Comparison of ENCODE assay signal across 2 cellular contexts in the genomic region with DNA sequence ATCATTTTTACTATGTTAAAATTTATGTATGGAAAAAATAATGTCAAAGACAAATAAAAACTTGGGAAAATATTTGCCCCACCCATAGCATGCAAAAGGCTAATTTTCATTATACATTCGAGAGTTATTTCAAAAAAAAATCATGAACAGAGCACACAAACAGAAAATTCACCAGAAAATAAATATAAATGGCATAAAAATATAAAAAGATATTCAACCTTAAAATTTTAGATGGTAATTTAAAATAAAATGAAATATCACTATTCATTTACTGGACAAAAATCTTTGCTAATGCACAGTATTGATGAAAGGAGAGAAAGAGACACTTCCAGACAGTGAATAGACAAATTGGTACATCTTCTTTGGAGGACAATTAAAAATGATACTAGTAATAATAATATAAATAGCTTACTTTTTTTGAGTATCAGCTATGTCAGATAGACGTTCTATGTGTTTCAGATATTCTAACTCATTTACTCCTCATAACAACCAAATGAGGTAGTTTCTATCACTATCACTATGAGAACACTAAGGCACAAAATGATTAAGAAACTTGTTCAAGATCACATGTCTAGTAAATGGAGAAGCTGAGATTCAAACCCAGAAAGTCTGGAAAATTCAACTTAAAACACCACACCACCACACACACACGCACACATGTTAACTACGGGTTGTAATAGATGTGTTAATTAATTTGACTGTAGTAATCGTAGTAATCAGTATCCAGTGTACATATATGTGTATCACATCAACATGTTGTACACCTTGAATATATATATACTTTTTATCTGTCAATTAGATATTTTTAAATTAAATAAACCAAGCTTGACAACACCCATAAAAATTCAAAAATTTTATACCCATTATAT.
TF ChIP-seq lines count a peak whose summit lies in the region.

No MANE protein-coding gene starts in this region.

TF ChIP-seq in SK-N-SH, 30 proteins besides CTCF, POLR2A, EP300 and RAD21:
- no peak for TF ChIP-seq SIN3A (IDR thresholded peaks at IDR 0.05; ENCODE audit: borderline replicate concordance, low read depth, low read length)
- TF ChIP-seq, protein P1, sequence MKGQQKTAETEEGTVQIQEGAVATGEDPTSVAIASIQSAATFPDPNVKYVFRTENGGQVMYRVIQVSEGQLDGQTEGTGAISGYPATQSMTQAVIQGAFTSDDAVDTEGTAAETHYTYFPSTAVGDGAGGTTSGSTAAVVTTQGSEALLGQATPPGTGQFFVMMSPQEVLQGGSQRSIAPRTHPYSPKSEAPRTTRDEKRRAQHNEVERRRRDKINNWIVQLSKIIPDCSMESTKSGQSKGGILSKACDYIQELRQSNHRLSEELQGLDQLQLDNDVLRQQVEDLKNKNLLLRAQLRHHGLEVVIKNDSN (IDR thresholded peaks at IDR 0.05; ENCODE audit: borderline replicate concordance, low read depth) = no peak
- TF ChIP-seq, protein P2, sequence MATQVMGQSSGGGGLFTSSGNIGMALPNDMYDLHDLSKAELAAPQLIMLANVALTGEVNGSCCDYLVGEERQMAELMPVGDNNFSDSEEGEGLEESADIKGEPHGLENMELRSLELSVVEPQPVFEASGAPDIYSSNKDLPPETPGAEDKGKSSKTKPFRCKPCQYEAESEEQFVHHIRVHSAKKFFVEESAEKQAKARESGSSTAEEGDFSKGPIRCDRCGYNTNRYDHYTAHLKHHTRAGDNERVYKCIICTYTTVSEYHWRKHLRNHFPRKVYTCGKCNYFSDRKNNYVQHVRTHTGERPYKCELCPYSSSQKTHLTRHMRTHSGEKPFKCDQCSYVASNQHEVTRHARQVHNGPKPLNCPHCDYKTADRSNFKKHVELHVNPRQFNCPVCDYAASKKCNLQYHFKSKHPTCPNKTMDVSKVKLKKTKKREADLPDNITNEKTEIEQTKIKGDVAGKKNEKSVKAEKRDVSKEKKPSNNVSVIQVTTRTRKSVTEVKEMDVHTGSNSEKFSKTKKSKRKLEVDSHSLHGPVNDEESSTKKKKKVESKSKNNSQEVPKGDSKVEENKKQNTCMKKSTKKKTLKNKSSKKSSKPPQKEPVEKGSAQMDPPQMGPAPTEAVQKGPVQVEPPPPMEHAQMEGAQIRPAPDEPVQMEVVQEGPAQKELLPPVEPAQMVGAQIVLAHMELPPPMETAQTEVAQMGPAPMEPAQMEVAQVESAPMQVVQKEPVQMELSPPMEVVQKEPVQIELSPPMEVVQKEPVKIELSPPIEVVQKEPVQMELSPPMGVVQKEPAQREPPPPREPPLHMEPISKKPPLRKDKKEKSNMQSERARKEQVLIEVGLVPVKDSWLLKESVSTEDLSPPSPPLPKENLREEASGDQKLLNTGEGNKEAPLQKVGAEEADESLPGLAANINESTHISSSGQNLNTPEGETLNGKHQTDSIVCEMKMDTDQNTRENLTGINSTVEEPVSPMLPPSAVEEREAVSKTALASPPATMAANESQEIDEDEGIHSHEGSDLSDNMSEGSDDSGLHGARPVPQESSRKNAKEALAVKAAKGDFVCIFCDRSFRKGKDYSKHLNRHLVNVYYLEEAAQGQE (IDR thresholded peaks at IDR 0.05; ENCODE audit: low read depth, low read length) = no peak
- TF ChIP-seq MXI1 (IDR thresholded peaks at IDR 0.05; ENCODE audit: low read depth, low read length) = no peak
- no peak for TF ChIP-seq FOSL2 (IDR thresholded peaks at IDR 0.05; ENCODE audit: borderline replicate concordance, low read depth)
- TF ChIP-seq GABPA (IDR thresholded peaks at IDR 0.05; ENCODE audit: low read depth) = no peak
- TF ChIP-seq, protein P3, sequence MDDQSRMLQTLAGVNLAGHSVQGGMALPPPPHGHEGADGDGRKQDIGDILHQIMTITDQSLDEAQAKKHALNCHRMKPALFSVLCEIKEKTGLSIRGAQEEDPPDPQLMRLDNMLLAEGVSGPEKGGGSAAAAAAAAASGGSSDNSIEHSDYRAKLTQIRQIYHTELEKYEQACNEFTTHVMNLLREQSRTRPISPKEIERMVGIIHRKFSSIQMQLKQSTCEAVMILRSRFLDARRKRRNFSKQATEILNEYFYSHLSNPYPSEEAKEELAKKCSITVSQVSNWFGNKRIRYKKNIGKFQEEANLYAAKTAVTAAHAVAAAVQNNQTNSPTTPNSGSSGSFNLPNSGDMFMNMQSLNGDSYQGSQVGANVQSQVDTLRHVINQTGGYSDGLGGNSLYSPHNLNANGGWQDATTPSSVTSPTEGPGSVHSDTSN (IDR thresholded peaks at IDR 0.05) = no peak
- no peak for TF ChIP-seq FOXM1 (IDR thresholded peaks at IDR 0.05; ENCODE audit: low read depth)
- TF ChIP-seq, protein P4, sequence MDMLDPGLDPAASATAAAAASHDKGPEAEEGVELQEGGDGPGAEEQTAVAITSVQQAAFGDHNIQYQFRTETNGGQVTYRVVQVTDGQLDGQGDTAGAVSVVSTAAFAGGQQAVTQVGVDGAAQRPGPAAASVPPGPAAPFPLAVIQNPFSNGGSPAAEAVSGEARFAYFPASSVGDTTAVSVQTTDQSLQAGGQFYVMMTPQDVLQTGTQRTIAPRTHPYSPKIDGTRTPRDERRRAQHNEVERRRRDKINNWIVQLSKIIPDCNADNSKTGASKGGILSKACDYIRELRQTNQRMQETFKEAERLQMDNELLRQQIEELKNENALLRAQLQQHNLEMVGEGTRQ (IDR thresholded peaks at IDR 0.05; ENCODE audit: borderline replicate concordance, low read depth, low read length) = no peak
- no peak for TF ChIP-seq TAF1 (IDR thresholded peaks at IDR 0.05; ENCODE audit: borderline replicate concordance, low read depth, low read length)
- no peak for TF ChIP-seq RFX5 (IDR thresholded peaks at IDR 0.05; ENCODE audit: low read length)
- TF ChIP-seq, protein P5, sequence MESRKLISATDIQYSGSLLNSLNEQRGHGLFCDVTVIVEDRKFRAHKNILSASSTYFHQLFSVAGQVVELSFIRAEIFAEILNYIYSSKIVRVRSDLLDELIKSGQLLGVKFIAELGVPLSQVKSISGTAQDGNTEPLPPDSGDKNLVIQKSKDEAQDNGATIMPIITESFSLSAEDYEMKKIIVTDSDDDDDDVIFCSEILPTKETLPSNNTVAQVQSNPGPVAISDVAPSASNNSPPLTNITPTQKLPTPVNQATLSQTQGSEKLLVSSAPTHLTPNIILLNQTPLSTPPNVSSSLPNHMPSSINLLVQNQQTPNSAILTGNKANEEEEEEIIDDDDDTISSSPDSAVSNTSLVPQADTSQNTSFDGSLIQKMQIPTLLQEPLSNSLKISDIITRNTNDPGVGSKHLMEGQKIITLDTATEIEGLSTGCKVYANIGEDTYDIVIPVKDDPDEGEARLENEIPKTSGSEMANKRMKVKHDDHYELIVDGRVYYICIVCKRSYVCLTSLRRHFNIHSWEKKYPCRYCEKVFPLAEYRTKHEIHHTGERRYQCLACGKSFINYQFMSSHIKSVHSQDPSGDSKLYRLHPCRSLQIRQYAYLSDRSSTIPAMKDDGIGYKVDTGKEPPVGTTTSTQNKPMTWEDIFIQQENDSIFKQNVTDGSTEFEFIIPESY (IDR thresholded peaks at IDR 0.05; ENCODE audit: borderline replicate concordance, low read depth) = no peak
- no peak for TF ChIP-seq YY1 (IDR thresholded peaks at IDR 0.05; ENCODE audit: low read depth)
- TF ChIP-seq, protein P6, sequence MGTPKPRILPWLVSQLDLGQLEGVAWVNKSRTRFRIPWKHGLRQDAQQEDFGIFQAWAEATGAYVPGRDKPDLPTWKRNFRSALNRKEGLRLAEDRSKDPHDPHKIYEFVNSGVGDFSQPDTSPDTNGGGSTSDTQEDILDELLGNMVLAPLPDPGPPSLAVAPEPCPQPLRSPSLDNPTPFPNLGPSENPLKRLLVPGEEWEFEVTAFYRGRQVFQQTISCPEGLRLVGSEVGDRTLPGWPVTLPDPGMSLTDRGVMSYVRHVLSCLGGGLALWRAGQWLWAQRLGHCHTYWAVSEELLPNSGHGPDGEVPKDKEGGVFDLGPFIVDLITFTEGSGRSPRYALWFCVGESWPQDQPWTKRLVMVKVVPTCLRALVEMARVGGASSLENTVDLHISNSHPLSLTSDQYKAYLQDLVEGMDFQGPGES (IDR thresholded peaks at IDR 0.05; ENCODE audit: low read depth, low read length) = no peak
- no peak for TF ChIP-seq POLR2AphosphoS5 (IDR thresholded peaks at IDR 0.05; ENCODE audit: low read depth, low read length)
- no peak for TF ChIP-seq TEAD4 (IDR thresholded peaks at IDR 0.05; ENCODE audit: borderline replicate concordance, insufficient read depth)
- no peak for TF ChIP-seq GATA2 (CRISPR knock-in tag; IDR thresholded peaks at IDR 0.05)

TF ChIP-seq in SK-N-SH treated with all-trans-retinoic acid at 6 μM for 48 hours, 23 proteins besides CTCF, POLR2A, EP300 and RAD21:
- TF ChIP-seq TCF4 (CRISPR knock-in tag; IDR thresholded peaks at IDR 0.05; ENCODE audit: borderline replicate concordance) (no peak), ISL1 (CRISPR knock-in tag; IDR thresholded peaks at IDR 0.05) (no peak), SNAI2 (CRISPR knock-in tag; IDR thresholded peaks at IDR 0.05) (no peak), OSR1 (CRISPR knock-in tag; IDR thresholded peaks at IDR 0.05) (no peak), ZFP30 (CRISPR knock-in tag; IDR thresholded peaks at IDR 0.05) (no peak)
- TF ChIP-seq, protein P7, sequence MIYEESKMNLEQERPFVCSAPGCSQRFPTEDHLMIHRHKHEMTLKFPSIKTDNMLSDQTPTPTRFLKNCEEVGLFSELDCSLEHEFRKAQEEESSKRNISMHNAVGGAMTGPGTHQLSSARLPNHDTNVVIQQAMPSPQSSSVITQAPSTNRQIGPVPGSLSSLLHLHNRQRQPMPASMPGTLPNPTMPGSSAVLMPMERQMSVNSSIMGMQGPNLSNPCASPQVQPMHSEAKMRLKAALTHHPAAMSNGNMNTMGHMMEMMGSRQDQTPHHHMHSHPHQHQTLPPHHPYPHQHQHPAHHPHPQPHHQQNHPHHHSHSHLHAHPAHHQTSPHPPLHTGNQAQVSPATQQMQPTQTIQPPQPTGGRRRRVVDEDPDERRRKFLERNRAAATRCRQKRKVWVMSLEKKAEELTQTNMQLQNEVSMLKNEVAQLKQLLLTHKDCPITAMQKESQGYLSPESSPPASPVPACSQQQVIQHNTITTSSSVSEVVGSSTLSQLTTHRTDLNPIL (CRISPR knock-in tag; IDR thresholded peaks at IDR 0.05; ENCODE audit: low read depth) = no peak
- TF ChIP-seq, protein P8, sequence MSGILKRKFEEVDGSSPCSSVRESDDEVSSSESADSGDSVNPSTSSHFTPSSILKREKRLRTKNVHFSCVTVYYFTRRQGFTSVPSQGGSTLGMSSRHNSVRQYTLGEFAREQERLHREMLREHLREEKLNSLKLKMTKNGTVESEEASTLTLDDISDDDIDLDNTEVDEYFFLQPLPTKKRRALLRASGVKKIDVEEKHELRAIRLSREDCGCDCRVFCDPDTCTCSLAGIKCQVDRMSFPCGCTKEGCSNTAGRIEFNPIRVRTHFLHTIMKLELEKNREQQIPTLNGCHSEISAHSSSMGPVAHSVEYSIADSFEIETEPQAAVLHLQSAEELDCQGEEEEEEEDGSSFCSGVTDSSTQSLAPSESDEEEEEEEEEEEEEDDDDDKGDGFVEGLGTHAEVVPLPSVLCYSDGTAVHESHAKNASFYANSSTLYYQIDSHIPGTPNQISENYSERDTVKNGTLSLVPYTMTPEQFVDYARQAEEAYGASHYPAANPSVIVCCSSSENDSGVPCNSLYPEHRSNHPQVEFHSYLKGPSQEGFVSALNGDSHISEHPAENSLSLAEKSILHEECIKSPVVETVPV (CRISPR knock-in tag; IDR thresholded peaks at IDR 0.05) = no peak
- TF ChIP-seq, protein P9, sequence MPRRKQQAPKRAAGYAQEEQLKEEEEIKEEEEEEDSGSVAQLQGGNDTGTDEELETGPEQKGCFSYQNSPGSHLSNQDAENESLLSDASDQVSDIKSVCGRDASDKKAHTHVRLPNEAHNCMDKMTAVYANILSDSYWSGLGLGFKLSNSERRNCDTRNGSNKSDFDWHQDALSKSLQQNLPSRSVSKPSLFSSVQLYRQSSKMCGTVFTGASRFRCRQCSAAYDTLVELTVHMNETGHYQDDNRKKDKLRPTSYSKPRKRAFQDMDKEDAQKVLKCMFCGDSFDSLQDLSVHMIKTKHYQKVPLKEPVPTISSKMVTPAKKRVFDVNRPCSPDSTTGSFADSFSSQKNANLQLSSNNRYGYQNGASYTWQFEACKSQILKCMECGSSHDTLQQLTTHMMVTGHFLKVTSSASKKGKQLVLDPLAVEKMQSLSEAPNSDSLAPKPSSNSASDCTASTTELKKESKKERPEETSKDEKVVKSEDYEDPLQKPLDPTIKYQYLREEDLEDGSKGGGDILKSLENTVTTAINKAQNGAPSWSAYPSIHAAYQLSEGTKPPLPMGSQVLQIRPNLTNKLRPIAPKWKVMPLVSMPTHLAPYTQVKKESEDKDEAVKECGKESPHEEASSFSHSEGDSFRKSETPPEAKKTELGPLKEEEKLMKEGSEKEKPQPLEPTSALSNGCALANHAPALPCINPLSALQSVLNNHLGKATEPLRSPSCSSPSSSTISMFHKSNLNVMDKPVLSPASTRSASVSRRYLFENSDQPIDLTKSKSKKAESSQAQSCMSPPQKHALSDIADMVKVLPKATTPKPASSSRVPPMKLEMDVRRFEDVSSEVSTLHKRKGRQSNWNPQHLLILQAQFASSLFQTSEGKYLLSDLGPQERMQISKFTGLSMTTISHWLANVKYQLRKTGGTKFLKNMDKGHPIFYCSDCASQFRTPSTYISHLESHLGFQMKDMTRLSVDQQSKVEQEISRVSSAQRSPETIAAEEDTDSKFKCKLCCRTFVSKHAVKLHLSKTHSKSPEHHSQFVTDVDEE (CRISPR knock-in tag; IDR thresholded peaks at IDR 0.05) = no peak
